In the genomic region with DNA sequence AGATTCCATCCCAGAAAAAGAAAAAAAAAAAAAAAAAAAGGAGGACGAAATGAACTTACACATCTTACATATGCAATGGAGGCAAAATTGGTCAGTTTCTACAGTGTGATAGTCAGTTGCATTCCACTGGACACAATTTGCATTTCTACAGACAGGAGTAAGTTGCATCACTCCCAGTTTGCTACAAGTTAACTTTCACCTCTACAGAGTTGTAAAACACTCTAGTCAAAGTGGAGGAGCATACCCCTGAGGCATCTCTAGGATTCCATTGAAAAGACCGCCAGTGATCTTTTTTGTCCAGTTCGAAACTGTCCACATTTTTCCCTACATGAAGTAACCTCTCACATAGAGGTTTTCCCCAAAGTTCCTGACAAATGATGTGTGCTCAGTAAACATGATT, we compare ENCODE assay signal across 21 cellular contexts.
"Had no signal": no experiment of that assay in that cellular context is flagged by ENCODE, and none has a peak within 500 bp of the region (broad histone marks: within the 10 kb centered on the region; RNA-seq: fewer than 3 reads in every experiment).

No MANE protein-coding gene starts in this region.

- H3K36me3 ChIP-seq: gastrocnemius medialis, heart right ventricle, spleen, thoracic aorta had no signal

- H3K27me3 ChIP-seq: gastrocnemius medialis, heart right ventricle, spleen had no signal

- FAIRE-seq: islet of Langerhans, urothelium cell line had no signal

- ATAC-seq: esophagus mucosa; gastrocnemius medialis; heart right ventricle; left lobe of liver; natural killer cell; sciatic nerve; stimulated activated memory B cell treated with anti-CD40 and anti-IgM and Interleukin-4, amounts not matched to agents 10 μg/mL and 1 μg/mL and 100 μg/mL, for 72 hours; stimulated activated naive CD8-positive, alpha-beta T cell treated with anti-CD3 and anti-CD28 coated beads, Interleukin-15, amount 100 ng/mL, for 72 hours had no signal

- H3K4me3 ChIP-seq: coronary artery, gastrocnemius medialis, heart right ventricle, spleen, thoracic aorta had no signal

- H3K27ac ChIP-seq: coronary artery, gastrocnemius medialis, heart right ventricle, spleen, thoracic aorta had no signal

- DNase-seq: effector memory CD4-positive, alpha-beta T cell; gastrocnemius medialis; heart right ventricle; hypothalamus; mammary epithelial cell; natural killer cell; posterior cingulate gyrus; spleen; stimulated activated CD4-positive, alpha-beta T cell treated with anti-CD3 and anti-CD28 coated beads, Interleukin-15, amount 100 ng/mL, for 24 hours; stimulated activated CD4-positive, alpha-beta T cell treated with anti-CD3 and anti-CD28 coated beads, Interleukin-1b, Interleukin-23, amount 100 ng/mL, for 48 hours; stimulated activated CD4-positive, alpha-beta T cell treated with anti-CD3 and anti-CD28 coated beads, Interleukin-4, amount 100 ng/mL, for 24 hours; stimulated activated naive CD8-positive, alpha-beta T cell treated with anti-CD3 and anti-CD28 coated beads, Interleukin-15, amount 100 ng/mL, for 72 hours; substantia nigra had no signal

- H3K9me3 ChIP-seq: gastrocnemius medialis had no signal
